Comparison of ENCODE assay signal across 11 cellular contexts in the genomic region with DNA sequence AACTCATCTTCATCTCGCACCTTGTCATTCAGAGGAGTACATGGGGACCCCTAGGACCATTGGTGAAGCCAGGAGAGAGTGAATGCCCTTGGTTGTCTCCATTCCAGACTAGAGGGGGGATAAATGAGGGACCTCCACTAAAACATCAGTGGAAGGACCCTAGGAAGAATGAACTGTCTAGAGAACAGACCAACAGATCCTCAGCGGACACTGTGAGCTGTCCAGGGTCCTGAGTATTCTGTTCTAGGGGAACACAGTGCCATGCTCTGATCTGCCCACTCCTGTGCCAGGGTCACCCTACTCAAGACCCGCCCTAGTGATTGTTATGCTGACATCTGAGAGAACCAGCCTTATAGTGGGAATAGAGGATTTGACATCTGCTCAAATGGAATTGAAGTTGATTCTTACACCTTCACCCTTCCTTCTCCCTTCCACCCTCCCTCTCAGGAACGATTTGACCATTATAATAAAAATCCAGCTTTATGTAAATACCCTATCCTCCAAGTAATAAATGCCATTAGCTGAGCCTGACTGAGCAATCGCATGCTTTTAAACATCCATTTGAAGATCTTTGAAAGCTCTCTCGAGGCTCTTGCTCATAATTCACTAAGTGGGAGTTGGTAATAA. TPM values are rescaled to one million over a fixed set of nuclear protein-coding genes. Genes with fewer than 3 reads are reported as not detected.
A peak's percentile ranks its signal among the peaks of the same experiment; 100 is the strongest.
DNase-seq lines count a peak whose midpoint lies in the region; ATAC-seq, FAIRE-seq and TF ChIP-seq lines count a peak whose summit lies in the region.
"Had no signal": no experiment of that assay in that cellular context is flagged by ENCODE, and none has a peak within 500 bp of the region (broad histone marks: within the 10 kb centered on the region; RNA-seq: fewer than 3 reads in every experiment).

No MANE protein-coding gene starts in this region.

- H3K9me1 ChIP-seq in endothelial cell of umbilical vein (replicated peaks; ENCODE audit: control insufficient read depth, extremely low read depth, insufficient read depth, low read length), result no peaks in the 10 kb centered on the region

- no peak overlapping the region for H3K27ac Mint-ChIP-seq in activated CD8-positive, alpha-beta memory T cell treated with anti-CD3 and anti-CD28 coated beads, Interleukin-2, amount 10 ng/mL, durations not matched to agents 7 days and 5 days
- H3K27ac Mint-ChIP-seq: T-cell had no signal

- H3K27me3 ChIP-seq in endothelial cell of umbilical vein (ENCODE audit: control insufficient read depth in 2 of 2, insufficient read depth in 2 of 2, low read length in 2 of 2), result no peaks in the 10 kb centered on the region
- H3K27me3 ChIP-seq in smooth muscle cell (ENCODE audit: low read depth), result peaks cover 28% of the 10 kb centered on the region
- no peaks in the 10 kb centered on the region for H3K27me3 ChIP-seq in ovary

- no peaks in the 10 kb centered on the region for H3K4me1 Mint-ChIP-seq in activated CD8-positive, alpha-beta memory T cell treated with anti-CD3 and anti-CD28 coated beads, Interleukin-2, amount 10 ng/mL, durations not matched to agents 7 days and 5 days

- CTCF ChIA-PET in activated CD8-positive, alpha-beta memory T cell treated with anti-CD3 and anti-CD28 coated beads, Interleukin-2, amount 10 ng/mL, durations not matched to agents 7 days and 5 days (lab: Charles Lee), result interaction anchor here (1.2 kb wide), 1 partner anchor 22 kb away, joined by 3 read pairs; no protein-coding TSS in a partner anchor
- CTCF ChIA-PET in endothelial cell of umbilical vein (lab: Charles Lee), result interaction anchor here (1.3 to 1.8 kb wide), 3 partner anchors 12 to 31 kb away, joined by 6 to 9 read pairs (median 8); no protein-coding TSS in a partner anchor

- no peak overlapping the region for H2AFZ ChIP-seq in endothelial cell of umbilical vein (ENCODE audit: low read depth, low read length)
- no peak overlapping the region for H2AFZ ChIP-seq in smooth muscle cell (ENCODE audit: low read depth)

- no TSS peak for BruUV-seq in endothelial cell of umbilical vein (replicated peaks; lab: Mats Ljungman, UMichigan)

- H3K4me2 ChIP-seq in endothelial cell of umbilical vein (ENCODE audit: insufficient read depth, low read length) (no peak overlapping the region), smooth muscle cell (no peak overlapping the region)

- intact Hi-C loops in endothelial cell of umbilical vein (cut with micrococcal nuclease) (no loop called here), ovary (cut with DNase I) (no loop called here)

- H3K4me3 ChIP-seq in endothelial cell of umbilical vein (replicated peaks in 1 of 3; ENCODE audit: insufficient read depth in 1 of 3, low read depth in 1 of 3, low read length in 3 of 3) (no peak overlapping the region), smooth muscle cell (no peak overlapping the region), ovary (no peak overlapping the region)
- H3K4me3 ChIP-seq: skin epidermis had no signal

- 51% methylated on average over 6 of the region's 6 CpGs for WGBS in smooth muscle cell (ENCODE audit: low lambda C conversion rate)
- WGBS in ovary, 3 donors, result 32 to 36% (median 34%) methylated on average over 6 of the region's 6 CpGs

- H3K9me3 ChIP-seq in endothelial cell of umbilical vein (replicated peaks; ENCODE audit: control insufficient read depth, insufficient read depth, low read length), result no peaks in the 10 kb centered on the region
- no peaks in the 10 kb centered on the region for H3K9me3 ChIP-seq in smooth muscle cell (replicated peaks; ENCODE audit: low read depth)
- H3K9me3 ChIP-seq in ovary, result no peaks in the 10 kb centered on the region

- peak; percentile 50 for DNase-seq in activated CD8-positive, alpha-beta memory T cell treated with anti-CD3 and anti-CD28 coated beads, Interleukin-2, amount 10 ng/mL, durations not matched to agents 7 days and 5 days
- DNase-seq in activated CD8-positive, alpha-beta memory T cell treated with anti-CD3 and anti-CD28 coated beads, Interleukin-2, amount 50 U/mL, for 48 hours, result no peak
- DNase-seq in OCI-M2 (lab: John Stamatoyannopoulos, UW; ENCODE audit: unreplicated experiment), result peak; percentile 35
- peak; percentile 60 for DNase-seq in endothelial cell of umbilical vein (ENCODE audit: low read depth, low spot score)
- peak; percentile 6 for DNase-seq in smooth muscle cell (lab: John Stamatoyannopoulos, UW; ENCODE audit: unreplicated experiment)
- no peak for DNase-seq in NCI-H1048 (lab: John Stamatoyannopoulos, UW)
- no peak for DNase-seq in ovary

- no peak for ATAC-seq in activated CD8-positive, alpha-beta memory T cell treated with anti-CD3 and anti-CD28 coated beads, Interleukin-2, amount 10 ng/mL, durations not matched to agents 7 days and 5 days
- no peak for ATAC-seq in HG02973 (IDR thresholded peaks at IDR 0.05; ENCODE audit: unreplicated experiment)
- ATAC-seq: T-cell had no signal

- H3K27ac ChIP-seq in endothelial cell of umbilical vein (ENCODE audit: insufficient read depth, low read depth, low read length) (no peak overlapping the region), smooth muscle cell (ENCODE audit: low read depth) (no peak overlapping the region), ovary (no peak overlapping the region)
- H3K27ac ChIP-seq: skin epidermis had no signal

- TF ChIP-seq CTCF in endothelial cell of umbilical vein (IDR thresholded peaks at IDR 0.05; ENCODE audit: extremely low read depth in 1 of 2, insufficient read depth in 1 of 2, low read depth in 1 of 2, low read length in 2 of 2), result no peak
- TF ChIP-seq CTCF in smooth muscle cell (IDR thresholded peaks at IDR 0.05; ENCODE audit: borderline replicate concordance, insufficient read depth, poor library complexity, severe bottlenecking), result no peak
- TF ChIP-seq CTCF in ovary (IDR thresholded peaks at IDR 0.05), result no peak

- H3K4me1 ChIP-seq in endothelial cell of umbilical vein (ENCODE audit: control insufficient read depth, extremely low read depth, insufficient read depth, low read length), result no peaks in the 10 kb centered on the region
- H3K4me1 ChIP-seq in smooth muscle cell (ENCODE audit: low read depth), result no peaks in the 10 kb centered on the region
- H3K4me1 ChIP-seq in ovary (ENCODE audit: insufficient read depth), result no peaks in the 10 kb centered on the region

- H3K36me3 Mint-ChIP-seq in activated CD8-positive, alpha-beta memory T cell treated with anti-CD3 and anti-CD28 coated beads, Interleukin-2, amount 10 ng/mL, durations not matched to agents 7 days and 5 days, result no peaks in the 10 kb centered on the region
- H3K36me3 Mint-ChIP-seq: T-cell had no signal

- H3K27me3 Mint-ChIP-seq in activated CD8-positive, alpha-beta memory T cell treated with anti-CD3 and anti-CD28 coated beads, Interleukin-2, amount 10 ng/mL, durations not matched to agents 7 days and 5 days, result peaks cover 33% of the 10 kb centered on the region

- no peak overlapping the region for H3K9ac ChIP-seq in endothelial cell of umbilical vein (replicated peaks; ENCODE audit: extremely low read depth, insufficient read depth, low read length)
- no peak overlapping the region for H3K9ac ChIP-seq in smooth muscle cell (ENCODE audit: low read depth)

- H3K9me3 Mint-ChIP-seq in activated CD8-positive, alpha-beta memory T cell treated with anti-CD3 and anti-CD28 coated beads, Interleukin-2, amount 10 ng/mL, durations not matched to agents 7 days and 5 days (ENCODE audit: low read depth), result no peaks in the 10 kb centered on the region

- peak; percentile 60 for FAIRE-seq in endothelial cell of umbilical vein (lab: Jason Lieb, UNC)

- POLR2A ChIA-PET in endothelial cell of umbilical vein (lab: Charles Lee), result no interaction called here

- H3K36me3 ChIP-seq in endothelial cell of umbilical vein (ENCODE audit: control insufficient read depth in 2 of 2, extremely low read depth in 1 of 2, insufficient read depth in 2 of 2, low read length in 2 of 2) (no peaks in the 10 kb centered on the region), smooth muscle cell (ENCODE audit: low read depth) (no peaks in the 10 kb centered on the region), ovary (no peaks in the 10 kb centered on the region)

- TF ChIP-seq POLR2A in endothelial cell of umbilical vein (IDR thresholded peaks at IDR 0.05; ENCODE audit: low read depth, low read length) (no peak), ovary (IDR thresholded peaks at IDR 0.05) (no peak)

- H3F3A ChIP-seq in smooth muscle cell (ENCODE audit: low read depth), result no peaks in the 10 kb centered on the region

- H4K20me1 ChIP-seq in endothelial cell of umbilical vein (replicated peaks; ENCODE audit: control insufficient read depth, extremely low read depth, insufficient read depth, low read length) (peaks cover 2% of the 10 kb centered on the region), smooth muscle cell (ENCODE audit: low read depth) (no peaks in the 10 kb centered on the region)

- no peak for TF ChIP-seq EP300 in ovary (IDR thresholded peaks at IDR 0.05)

- H3K79me2 ChIP-seq in endothelial cell of umbilical vein (ENCODE audit: control insufficient read depth, insufficient read depth, low read length), result no peaks in the 10 kb centered on the region
- no peaks in the 10 kb centered on the region for H3K79me2 ChIP-seq in smooth muscle cell (ENCODE audit: low read depth)

- H3K4me3 Mint-ChIP-seq in activated CD8-positive, alpha-beta memory T cell treated with anti-CD3 and anti-CD28 coated beads, Interleukin-2, amount 10 ng/mL, durations not matched to agents 7 days and 5 days, result no peak overlapping the region
- H3K4me3 Mint-ChIP-seq: T-cell had no signal

- dilution Hi-C loops in endothelial cell of umbilical vein (cut with MboI; ENCODE audit: extremely low pct_ligation_motif_present, low sequenced_read_pairs), result no loop called here

TF ChIP-seq in endothelial cell of umbilical vein, 7 proteins besides CTCF, POLR2A, EP300 and RAD21 (continues in another document):
- TF ChIP-seq POLR2AphosphoS5 (IDR thresholded peaks at IDR 0.05; ENCODE audit: insufficient read depth, low read depth, low read length) (no peak), JUN (IDR thresholded peaks at IDR 0.05; ENCODE audit: borderline replicate concordance, insufficient read depth, insufficient read length, low read depth) (no peak), GATA2 (IDR thresholded peaks at IDR 0.05; ENCODE audit: insufficient read depth, insufficient read length, low read depth, low read length) (no peak)

RNA-seq across cellular contexts. Expression of a gene that starts 43.7 kb away (rescaled TPM):
- not detected for total RNA-seq in activated CD8-positive, alpha-beta memory T cell treated with anti-CD3 and anti-CD28 coated beads, Interleukin-2, amount 10 ng/mL, durations not matched to agents 7 days and 5 days
- total RNA-seq in endothelial cell of umbilical vein (not detected in 2 replicates), smooth muscle cell (not detected in 2 replicates), ovary (not detected)
- polyA plus RNA-seq in endothelial cell of umbilical vein (0.04 TPM in 1 of 2 replicates, not detected in the other), smooth muscle cell (not detected in 2 replicates), ovary (not detected)
- polyA plus RNA-seq in endothelial cell of umbilical vein (2011; cell fraction: cytosol; rRNA removed), result not detected in 2 replicates
- not detected in 2 replicates for polyA plus RNA-seq in endothelial cell of umbilical vein (2011; cell fraction: nucleus; rRNA removed)
- not detected in 2 replicates for polyA plus RNA-seq in endothelial cell of umbilical vein (2012)
- not detected in 2 replicates for polyA minus RNA-seq in endothelial cell of umbilical vein
- polyA minus RNA-seq in endothelial cell of umbilical vein (2011; cell fraction: cytosol; rRNA and poly(A)+ RNA removed), result not detected
- polyA minus RNA-seq in endothelial cell of umbilical vein (2011; cell fraction: nucleus; rRNA and poly(A)+ RNA removed), result not detected in 2 replicates
- total RNA-seq: T-cell had no signal
- polyA plus RNA-seq: BJ had no signal

Comparison
In these comparisons a context has a peak if more than half of its experiments do, and no peak if none do; other contexts are left out.
1. DNase-seq: peak in activated CD8-positive, alpha-beta memory T cell treated with anti-CD3 and anti-CD28 coated beads, Interleukin-2, amount 10 ng/mL, durations not matched to agents 7 days and 5 days (single experiment), OCI-M2 (single experiment), endothelial cell of umbilical vein (single experiment) and smooth muscle cell (single experiment); none in activated CD8-positive, alpha-beta memory T cell treated with anti-CD3 and anti-CD28 coated beads, Interleukin-2, amount 50 U/mL, for 48 hours (single experiment), NCI-H1048 (single experiment) and ovary (0 of 5).